22 cellular contexts compared by ENCODE assay signal in the genomic region with DNA sequence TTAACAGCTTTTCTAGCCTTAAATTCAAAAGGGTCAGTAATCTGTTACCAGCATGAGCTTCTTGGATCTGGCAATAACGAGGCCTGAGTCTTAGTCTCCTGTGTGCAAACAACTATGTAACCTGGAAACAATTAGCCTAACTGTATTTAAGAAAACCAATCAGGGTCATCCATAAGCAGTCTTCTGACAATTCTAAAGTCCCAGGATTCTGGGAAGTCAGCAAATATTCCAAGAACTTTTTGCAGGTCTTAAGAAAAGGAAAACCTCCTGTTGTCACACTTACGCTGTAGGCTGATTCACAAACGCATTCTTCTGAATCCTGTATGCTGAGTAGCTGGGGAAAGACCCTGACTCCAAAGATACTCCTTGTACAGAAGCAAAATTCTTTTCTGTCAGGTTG.
A peak's percentile ranks its signal among the peaks of the same experiment; 100 is the strongest.
DNase-seq lines count a peak whose midpoint lies in the region; ATAC-seq, FAIRE-seq and TF ChIP-seq lines count a peak whose summit lies in the region.
"Had no signal": no experiment of that assay in that cellular context is flagged by ENCODE, and none has a peak within 500 bp of the region (broad histone marks: within the 10 kb centered on the region; RNA-seq: fewer than 3 reads in every experiment).

No MANE protein-coding gene starts in this region.

- no peak overlapping the region for H3K4me2 ChIP-seq in GM23338
- H3K4me2 ChIP-seq: KMS-11 had no signal

- FAIRE-seq in kidney (lab: Jason Lieb, UNC) = no peak
- FAIRE-seq: bronchial epithelial cell, TTC549 had no signal

- ATAC-seq in GM23338 (no peak; the same call in 1 of the 3 replicates), sciatic nerve (peak; percentile 23), HG02938 (IDR thresholded peaks at IDR 0.05; ENCODE audit: unreplicated experiment) (no peak), HG03025 (IDR thresholded peaks at IDR 0.05; ENCODE audit: low FRiP score, unreplicated experiment) (no peak)

- H3K9ac ChIP-seq in kidney (ENCODE audit: low read length in 2 of 2) = no peak overlapping the region
- H3K9ac ChIP-seq: KMS-11 had no signal

- intact Hi-C loops in kidney (cut with DNase I) = no loop called here
- intact Hi-C loops in sciatic nerve (cut with DNase I) = no loop called here

- no peaks in the 10 kb centered on the region for H3K9me3 Mint-ChIP-seq in GM23338
- no peaks in the 10 kb centered on the region for H3K9me3 Mint-ChIP-seq in chondrocyte (ENCODE audit: low read depth)
- H3K9me3 Mint-ChIP-seq: CD4-positive, alpha-beta memory T cell had no signal

- H3F3A ChIP-seq in GM23338 (replicated peaks; ENCODE audit: low read depth) = no peaks in the 10 kb centered on the region

- no peaks in the 10 kb centered on the region for H4K20me1 ChIP-seq in GM23338 (replicated peaks; ENCODE audit: insufficient read depth)

- H3K4me1 ChIP-seq in GM23338 (ENCODE audit: insufficient read depth) = no peaks in the 10 kb centered on the region
- H3K4me1 ChIP-seq in kidney (ENCODE audit: control insufficient read depth in 1 of 2, insufficient read depth in 1 of 2, low read depth in 1 of 2, low read length in 2 of 2) = peaks cover 0 to 6% of the 10 kb centered on the region in 2 donors
- H3K4me1 ChIP-seq: Peyer's patch had no signal

- no peak overlapping the region for H3K27ac Mint-ChIP-seq in GM23338
- peak overlapping the region; percentile 92 for H3K27ac Mint-ChIP-seq in chondrocyte (ENCODE audit: unreplicated experiment)
- H3K27ac Mint-ChIP-seq: CD4-positive, alpha-beta memory T cell; stimulated activated naive CD8-positive, alpha-beta T cell treated with anti-CD3 and anti-CD28 coated beads, Interleukin-15, Interleukin-2, amounts not matched to agents 100 ng/mL and 50 ng/mL, for 24 hours had no signal

- H3K9me3 ChIP-seq in kidney (ENCODE audit: control insufficient read depth in 1 of 2, low read length in 2 of 2) = no peaks in the 10 kb centered on the region
- H3K9me3 ChIP-seq: Peyer's patch had no signal

- H2AFZ ChIP-seq in GM23338 = peak overlapping the region; percentile 23; the same call in 1 of the 2 replicates

- no peak overlapping the region for H3K27ac ChIP-seq in GM23338 (ENCODE audit: low read depth)
- H3K27ac ChIP-seq in kidney (ENCODE audit: low read depth in 2 of 2, low read length in 2 of 2) = no peak overlapping the region
- H3K27ac ChIP-seq: KMS-11 had no signal

- no peaks in the 10 kb centered on the region for H3K27me3 ChIP-seq in GM23338 (ENCODE audit: insufficient read depth)
- H3K27me3 ChIP-seq: Peyer's patch had no signal

- H3K36me3 Mint-ChIP-seq in GM23338 (ENCODE audit: low read depth) (no peaks in the 10 kb centered on the region), chondrocyte (ENCODE audit: low read depth) (peaks cover 67% of the 10 kb centered on the region)
- H3K36me3 Mint-ChIP-seq: CD4-positive, alpha-beta memory T cell had no signal

- H3K4me3 ChIP-seq in GM23338 (no peak overlapping the region), kidney (ENCODE audit: low read length in 2 of 2) (peak overlapping the region; percentile 2 to 46)
- H3K4me3 ChIP-seq: Peyer's patch had no signal

- H3K27me3 Mint-ChIP-seq in GM23338 (ENCODE audit: insufficient read depth, low read depth, poor library complexity) = no peaks in the 10 kb centered on the region
- no peaks in the 10 kb centered on the region for H3K27me3 Mint-ChIP-seq in chondrocyte (ENCODE audit: low read depth)
- H3K27me3 Mint-ChIP-seq: stimulated activated naive CD8-positive, alpha-beta T cell treated with anti-CD3 and anti-CD28 coated beads, Interleukin-15, Interleukin-2, amounts not matched to agents 100 ng/mL and 50 ng/mL, for 24 hours had no signal

- no peak for TF ChIP-seq CTCF in GM23338 (conservative IDR thresholded peaks at IDR 0.05; ENCODE audit: low read depth in 2 of 2)
- TF ChIP-seq CTCF in chondrocyte (IDR thresholded peaks at IDR 0.05) = no peak
- no peak for TF ChIP-seq CTCF in kidney (IDR thresholded peaks at IDR 0.05; ENCODE audit: borderline replicate concordance, extremely low read depth, insufficient read depth)

- H3K9me2 ChIP-seq in GM23338 (ENCODE audit: insufficient read depth) = no peaks in the 10 kb centered on the region

- DNase-seq in GM23338 (ENCODE audit: low spot score) (peak; percentile 17), chondrocyte (ENCODE audit: low spot score) (no peak), kidney (no peak), sciatic nerve (ENCODE audit: low spot score) (no peak), cerebellar nuclear complex (lab: John Stamatoyannopoulos, UW) (no peak), NCI-H526 (lab: John Stamatoyannopoulos, UW) (no peak)
- DNase-seq: activated CD4-positive, alpha-beta T cell treated with anti-CD3 and anti-CD28 coated beads, Interleukin-2, amount 50 U/mL, for 1 hour; activated naive CD4-positive, alpha-beta T cell treated with anti-CD3 and anti-CD28 coated beads, Interleukin-2, amount 50 U/mL, for 16 hours; activated T-cell treated with anti-CD3 and anti-CD28 coated beads, Interleukin-2, amount 50 U/mL, for 1 hour; CD4-positive, alpha-beta memory T cell; DMS79 treated with DMSO at 0.1 percent for 48 hours; foreskin fibroblast; GOT3; NCI-H1092 treated with DMSO at 0.1 percent for 48 hours; NCI-H82; Peyer's patch had no signal

- H3K36me3 ChIP-seq in GM23338 (ENCODE audit: insufficient read depth) = no peaks in the 10 kb centered on the region
- no peaks in the 10 kb centered on the region for H3K36me3 ChIP-seq in kidney (ENCODE audit: control insufficient read depth in 1 of 2, insufficient read depth in 2 of 2, low read length in 2 of 2)
- H3K36me3 ChIP-seq: Peyer's patch had no signal

- H3K79me2 ChIP-seq in GM23338 (replicated peaks; ENCODE audit: insufficient read depth) = no peaks in the 10 kb centered on the region

- H3K4me3 Mint-ChIP-seq in GM23338 (no peak overlapping the region), chondrocyte (ENCODE audit: unreplicated experiment) (no peak overlapping the region)
- H3K4me3 Mint-ChIP-seq: CD4-positive, alpha-beta memory T cell; stimulated activated naive CD8-positive, alpha-beta T cell treated with anti-CD3 and anti-CD28 coated beads, Interleukin-15, Interleukin-2, amounts not matched to agents 100 ng/mL and 50 ng/mL, for 24 hours had no signal

- H3K4me1 Mint-ChIP-seq in GM23338 (no peaks in the 10 kb centered on the region), chondrocyte (ENCODE audit: low read depth) (peaks cover 83% of the 10 kb centered on the region)
- H3K4me1 Mint-ChIP-seq: CD4-positive, alpha-beta memory T cell had no signal

TF ChIP-seq in GM23338, 12 proteins besides CTCF, POLR2A, EP300 and RAD21 (continues in another document):
- no peak for TF ChIP-seq STAT1 (IDR thresholded peaks at IDR 0.05; ENCODE audit: unreplicated experiment)
- TF ChIP-seq REST (IDR thresholded peaks at IDR 0.05; ENCODE audit: unreplicated experiment) = no peak
- no peak for TF ChIP-seq ZNF114 (CRISPR knock-in tag; IDR thresholded peaks at IDR 0.05)
- TF ChIP-seq, protein P1, sequence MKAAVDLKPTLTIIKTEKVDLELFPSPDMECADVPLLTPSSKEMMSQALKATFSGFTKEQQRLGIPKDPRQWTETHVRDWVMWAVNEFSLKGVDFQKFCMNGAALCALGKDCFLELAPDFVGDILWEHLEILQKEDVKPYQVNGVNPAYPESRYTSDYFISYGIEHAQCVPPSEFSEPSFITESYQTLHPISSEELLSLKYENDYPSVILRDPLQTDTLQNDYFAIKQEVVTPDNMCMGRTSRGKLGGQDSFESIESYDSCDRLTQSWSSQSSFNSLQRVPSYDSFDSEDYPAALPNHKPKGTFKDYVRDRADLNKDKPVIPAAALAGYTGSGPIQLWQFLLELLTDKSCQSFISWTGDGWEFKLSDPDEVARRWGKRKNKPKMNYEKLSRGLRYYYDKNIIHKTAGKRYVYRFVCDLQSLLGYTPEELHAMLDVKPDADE (IDR thresholded peaks at IDR 0.05) = no peak
